23 cellular contexts compared by ENCODE assay signal in genomic region chr12:27665704-27666103, GRCh38.
"Had no signal": no experiment of that assay in that cellular context is flagged by ENCODE, and none has a peak within 500 bp of the region (broad histone marks: within the 10 kb centered on the region; RNA-seq: fewer than 3 reads in every experiment).

No MANE protein-coding gene starts in this region.

- FAIRE-seq: endometrium, frontal cortex, islet of Langerhans, keratinocyte had no signal

- H3K79me2 ChIP-seq: hepatocyte had no signal

- H3K27me3 ChIP-seq: colonic mucosa, esophagus muscularis mucosa, foreskin keratinocyte, gastroesophageal sphincter, heart left ventricle, hepatocyte, left lung had no signal

- H3K9me3 ChIP-seq: colonic mucosa, esophagus muscularis mucosa, gastroesophageal sphincter, heart left ventricle, left lung, lower lobe of right lung, mucosa of descending colon had no signal

- H3K27ac ChIP-seq: colonic mucosa, epithelial cell of prostate, esophagus muscularis mucosa, foreskin keratinocyte, gastroesophageal sphincter, heart left ventricle, hepatocyte, left lung, lower lobe of right lung had no signal

- H3K36me3 ChIP-seq: colonic mucosa had no signal

- ATAC-seq: effector memory CD8-positive, alpha-beta T cell; foreskin keratinocyte; gastroesophageal sphincter; heart left ventricle; left cardiac atrium; left lung; left ventricle myocardium superior; lower lobe of right lung; mucosa of descending colon had no signal

- H2AFZ ChIP-seq: hepatocyte had no signal

- DNase-seq: colonic mucosa; cortex of kidney; effector CD8-positive, alpha-beta T cell; effector memory CD8-positive, alpha-beta T cell; endodermal cell; foreskin keratinocyte; heart left ventricle; hypothalamus; left cardiac atrium; left lung; left ventricle myocardium superior; lower lobe of right lung; mesendoderm; mucosa of descending colon; naive B cell had no signal

- H3K4me3 ChIP-seq: colonic mucosa, esophagus muscularis mucosa, gastroesophageal sphincter, heart left ventricle, hepatocyte, left lung, lower lobe of right lung, mucosa of descending colon had no signal

- H3K4me2 ChIP-seq: hepatocyte had no signal

- H3K4me1 ChIP-seq: colonic mucosa, esophagus muscularis mucosa, foreskin keratinocyte, gastroesophageal sphincter, left lung, lower lobe of right lung had no signal
